ENCODE assay signal across 9 cellular contexts in genomic region chr12:50986961-50987737, GRCh38. TPM values are rescaled to one million over a fixed set of nuclear protein-coding genes. Genes with fewer than 3 reads are reported as not detected.
DNase-seq lines count a peak whose midpoint lies in the region; ATAC-seq and TF ChIP-seq lines count a peak whose summit lies in the region.
"Had no signal": no experiment of that assay in that cellular context is flagged by ENCODE, and none has a peak within 500 bp of the region (broad histone marks: within the 10 kb centered on the region; RNA-seq: fewer than 3 reads in every experiment).

No MANE protein-coding gene starts in this region.

- DNase-seq in DMS153 treated with DMSO at 0.1 percent for 48 hours (lab: John Stamatoyannopoulos, UW; ENCODE audit: unreplicated experiment) (peak; percentile 5), DMS153 (lab: John Stamatoyannopoulos, UW) (no peak), HEK293T (ENCODE audit: extremely low spot score) (peak; percentile 38), myocyte (ENCODE audit: low read depth) (peak; percentile 74)
- DNase-seq in T-helper 2 cell treated with Interferon-gamma antibody and Interleukin-4, amounts not matched to agents 5 μg/mL and 100 μg/mL, for 36 hours (ENCODE audit: low spot score), result peak; percentile 16

- no peaks in the 10 kb centered on the region for H3K27me3 Mint-ChIP-seq in T-helper 2 cell treated with Interferon-gamma antibody and Interleukin-4, amounts not matched to agents 5 μg/mL and 100 μg/mL, for 36 hours (ENCODE audit: low read depth)

- no peak overlapping the region for H3K4me3 Mint-ChIP-seq in T-helper 2 cell treated with Interferon-gamma antibody and Interleukin-4, amounts not matched to agents 5 μg/mL and 100 μg/mL, for 36 hours

- H3K36me3 Mint-ChIP-seq in T-helper 2 cell treated with Interferon-gamma antibody and Interleukin-4, amounts not matched to agents 5 μg/mL and 100 μg/mL, for 36 hours (ENCODE audit: low read depth), result peaks cover 34% of the 10 kb centered on the region

- H3K4me1 Mint-ChIP-seq in T-helper 2 cell treated with Interferon-gamma antibody and Interleukin-4, amounts not matched to agents 5 μg/mL and 100 μg/mL, for 36 hours (ENCODE audit: low read depth), result peaks cover 6% of the 10 kb centered on the region

- no peak overlapping the region for H3K27ac Mint-ChIP-seq in T-helper 2 cell treated with Interferon-gamma antibody and Interleukin-4, amounts not matched to agents 5 μg/mL and 100 μg/mL, for 36 hours

- CTCF ChIA-PET in HEK293T (lab: Yijun Ruan, JAX), result interaction anchor here (0.6 to 1.3 kb wide), 6 partner anchors 36 to 1184 kb away, joined by 3 to 8 read pairs (median 3); no protein-coding TSS in a partner anchor

- ATAC-seq in esophagus mucosa (peak; percentile 40), HG03521 (IDR thresholded peaks at IDR 0.05; ENCODE audit: unreplicated experiment) (no peak), GM19395 (IDR thresholded peaks at IDR 0.05; ENCODE audit: unreplicated experiment) (no peak)

- no peaks in the 10 kb centered on the region for H3K9me3 Mint-ChIP-seq in T-helper 2 cell treated with Interferon-gamma antibody and Interleukin-4, amounts not matched to agents 5 μg/mL and 100 μg/mL, for 36 hours

- POLR2A ChIA-PET in HEK293T (lab: Yijun Ruan, JAX), result interaction anchor here (1.0 kb wide), 1 partner anchor 39 kb away, joined by 4 read pairs; the partner anchor contains the start of gene SLC11A2

TF ChIP-seq in HEK293T, 16 proteins besides CTCF, POLR2A, EP300 and RAD21:
- TF ChIP-seq, protein P1, sequence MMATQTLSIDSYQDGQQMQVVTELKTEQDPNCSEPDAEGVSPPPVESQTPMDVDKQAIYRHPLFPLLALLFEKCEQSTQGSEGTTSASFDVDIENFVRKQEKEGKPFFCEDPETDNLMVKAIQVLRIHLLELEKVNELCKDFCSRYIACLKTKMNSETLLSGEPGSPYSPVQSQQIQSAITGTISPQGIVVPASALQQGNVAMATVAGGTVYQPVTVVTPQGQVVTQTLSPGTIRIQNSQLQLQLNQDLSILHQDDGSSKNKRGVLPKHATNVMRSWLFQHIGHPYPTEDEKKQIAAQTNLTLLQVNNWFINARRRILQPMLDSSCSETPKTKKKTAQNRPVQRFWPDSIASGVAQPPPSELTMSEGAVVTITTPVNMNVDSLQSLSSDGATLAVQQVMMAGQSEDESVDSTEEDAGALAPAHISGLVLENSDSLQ (IDR thresholded peaks at IDR 0.05), result no peak
- TF ChIP-seq ARNT (IDR thresholded peaks at IDR 0.05) (no peak), L3MBTL2 (conservative IDR thresholded peaks at IDR 0.05) (no peak), ZNF384 (IDR thresholded peaks at IDR 0.05) (no peak), SUZ12 (IDR thresholded peaks at IDR 0.05) (no peak), HDGF (IDR thresholded peaks at IDR 0.05; ENCODE audit: borderline replicate concordance) (no peak)

RNA-seq across cellular contexts. Expression of gene HIGD1C, which starts 34.8 kb away (rescaled TPM):
- not detected for total RNA-seq in esophagus mucosa
- total RNA-seq in myocyte, result not detected in 2 replicates
- not detected for polyA plus RNA-seq in myocyte (2012)
- polyA plus RNA-seq: adipose tissue had no signal

RNA-seq across cellular contexts. Expression of gene SLC11A2, which starts 39.0 kb away (rescaled TPM):
- 31.6 TPM for total RNA-seq in esophagus mucosa
- total RNA-seq in myocyte, result 35.3 and 54.9 TPM in 2 replicates
- 33.7 TPM for polyA plus RNA-seq in myocyte (2012)
